Comparison of ENCODE assay signal across 3 cellular contexts in the genomic region with DNA sequence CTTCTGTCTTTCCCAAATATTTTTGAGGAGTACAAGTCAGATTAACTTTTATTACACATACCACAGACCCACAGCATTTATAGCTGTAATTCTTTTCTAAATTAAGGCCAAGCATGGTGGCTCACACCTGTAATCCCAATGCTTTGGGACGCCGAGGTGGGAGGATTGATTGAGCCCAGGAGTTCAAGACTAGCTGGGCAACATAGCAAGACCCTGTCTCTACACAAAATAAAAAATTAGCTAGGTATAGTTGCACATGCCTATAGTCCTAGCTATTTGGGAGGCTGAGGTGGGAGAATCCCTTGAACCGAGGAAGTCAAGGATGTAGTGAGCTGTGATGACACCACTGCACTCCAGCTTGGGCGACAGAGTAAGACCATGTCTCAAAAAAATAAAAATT.
TF ChIP-seq lines count a peak whose summit lies in the region.

No MANE protein-coding gene starts in this region.

TF ChIP-seq in GM12891, 5 proteins besides CTCF, POLR2A, EP300 and RAD21:
- TF ChIP-seq TAF1 (IDR thresholded peaks at IDR 0.05; ENCODE audit: low read depth, low read length): no peak
- 0 out of 2 replicates have a peak, but pooled peaks have one; percentile 33 for TF ChIP-seq POLR2AphosphoS5 (IDR thresholded peaks at IDR 0.05; ENCODE audit: low read depth, low read length)
- no peak for TF ChIP-seq POU2F2 (IDR thresholded peaks at IDR 0.05; ENCODE audit: low read depth, low read length)

TF ChIP-seq in WTC11, 78 proteins besides CTCF, POLR2A, EP300 and RAD21:
- TF ChIP-seq GTF2I (CRISPR knock-in tag; conservative IDR thresholded peaks at IDR 0.05) (no peak), ZNF121 (CRISPR knock-in tag; IDR thresholded peaks at IDR 0.05) (peak; percentile 85)

TF ChIP-seq in H1, 55 proteins besides CTCF, POLR2A, EP300 and RAD21:
- TF ChIP-seq GABPA (IDR thresholded peaks at IDR 0.05; ENCODE audit: borderline replicate concordance, insufficient read depth, low read length) (no peak), ZNF274 (IDR thresholded peaks at IDR 0.05; ENCODE audit: borderline replicate concordance, extremely low read depth, low read length) (no peak), RNF2 (IDR thresholded peaks at IDR 0.05; ENCODE audit: borderline replicate concordance, low read depth, low read length, missing control alignments, poor library complexity, severe bottlenecking) (no peak), SUZ12 (IDR thresholded peaks at IDR 0.05; ENCODE audit: low read length) (no peak), TEAD4 (IDR thresholded peaks at IDR 0.05; ENCODE audit: low read depth, low read length) (no peak), E2F6 (IDR thresholded peaks at IDR 0.05) (no peak), SIRT6 (IDR thresholded peaks at IDR 0.05; ENCODE audit: low read length) (no peak), RBBP5 (IDR thresholded peaks at IDR 0.05; ENCODE audit: borderline replicate concordance, low read depth, low read length) (no peak), HDAC6 (IDR thresholded peaks at IDR 0.05; ENCODE audit: low read depth, low read length) (no peak), CTBP2 (IDR thresholded peaks at IDR 0.05; ENCODE audit: borderline replicate concordance, insufficient read depth, insufficient read length, low read length) (no peak), SP1 (IDR thresholded peaks at IDR 0.05; ENCODE audit: low read depth, low read length) (no peak)
